Comparison of ENCODE assay signal across 8 cellular contexts in genomic region chr15:81939604-81940440, GRCh38.
DNase-seq lines count a peak whose midpoint lies in the region; ATAC-seq and TF ChIP-seq lines count a peak whose summit lies in the region.

No MANE protein-coding gene starts in this region.

- no peak overlapping the region for H3K9ac ChIP-seq in mesenchymal stem cell (ENCODE audit: low read length)

- no peak overlapping the region for H2AFZ ChIP-seq in mesenchymal stem cell (ENCODE audit: low read depth, low read length)

- WGBS in mesenchymal stem cell: 21% methylated on average over 4 of the region's 5 CpGs

- H3K18ac ChIP-seq in mesenchymal stem cell (ENCODE audit: low read depth in 1 of 2, low read length in 2 of 2): no peak overlapping the region

- H3K14ac ChIP-seq in mesenchymal stem cell (ENCODE audit: low read length in 2 of 2): no peak overlapping the region

- no peaks in the 10 kb centered on the region for H3K9me3 ChIP-seq in mesenchymal stem cell (ENCODE audit: control insufficient read depth, low read length)

- intact Hi-C loops in activated CD4-positive, alpha-beta memory T cell treated with anti-CD3 and anti-CD28 coated beads for 36 hours (cut with micrococcal nuclease): loop anchor here (1.0 kb wide), 1 partner anchor 460 kb away; no protein-coding TSS in a partner anchor
- intact Hi-C loops in posterior vena cava (cut with DNase I): no loop called here

- H3K4ac ChIP-seq in mesenchymal stem cell (ENCODE audit: low read depth in 1 of 2, low read length in 2 of 2): no peak overlapping the region

- no peaks in the 10 kb centered on the region for H3K4me1 Mint-ChIP-seq in activated CD4-positive, alpha-beta memory T cell treated with anti-CD3 and anti-CD28 coated beads for 36 hours (ENCODE audit: low read depth)
- H3K4me1 Mint-ChIP-seq in activated CD4-positive, alpha-beta memory T cell treated with anti-CD3 and anti-CD28 coated beads, Interleukin-2, amount 10 ng/mL, durations not matched to agents 7 days and 5 days: no peaks in the 10 kb centered on the region

- no peak overlapping the region for H2BK120ac ChIP-seq in mesenchymal stem cell (ENCODE audit: low read depth, low read length)

- CTCF ChIA-PET in activated CD4-positive, alpha-beta memory T cell treated with anti-CD3 and anti-CD28 coated beads for 36 hours (lab: Charles Lee): interaction anchor here (0.8 to 1.3 kb wide), 4 partner anchors 10 to 674 kb away, joined by 3 to 4 read pairs (median 3); no protein-coding TSS in a partner anchor
- CTCF ChIA-PET in activated CD4-positive, alpha-beta memory T cell treated with anti-CD3 and anti-CD28 coated beads, Interleukin-2, amount 10 ng/mL, durations not matched to agents 7 days and 5 days (lab: Charles Lee): interaction anchor here (0.6 to 0.9 kb wide), 2 partner anchors 540 to 542 kb away, joined by 3 read pairs; no protein-coding TSS in a partner anchor

- H3K27me3 Mint-ChIP-seq in activated CD4-positive, alpha-beta memory T cell treated with anti-CD3 and anti-CD28 coated beads for 36 hours: peaks cover 7% of the 10 kb centered on the region
- no peaks in the 10 kb centered on the region for H3K27me3 Mint-ChIP-seq in activated CD4-positive, alpha-beta memory T cell treated with anti-CD3 and anti-CD28 coated beads, Interleukin-2, amount 10 ng/mL, durations not matched to agents 7 days and 5 days

- H3K4me1 ChIP-seq in mesenchymal stem cell (ENCODE audit: control insufficient read depth, insufficient read depth, low read depth, low read length): peaks cover 3% of the 10 kb centered on the region

- no peak overlapping the region for H3K4me2 ChIP-seq in mesenchymal stem cell (ENCODE audit: low read length, poor library complexity, severe bottlenecking)

- no peak overlapping the region for H4K91ac ChIP-seq in mesenchymal stem cell (ENCODE audit: low read length)

- no peak overlapping the region for H3K4me3 Mint-ChIP-seq in activated CD4-positive, alpha-beta memory T cell treated with anti-CD3 and anti-CD28 coated beads for 36 hours
- no peak overlapping the region for H3K4me3 Mint-ChIP-seq in activated CD4-positive, alpha-beta memory T cell treated with anti-CD3 and anti-CD28 coated beads, Interleukin-2, amount 10 ng/mL, durations not matched to agents 7 days and 5 days

- peak; percentile 83 for TF ChIP-seq CTCF in LNCaP clone FGC (IDR thresholded peaks at IDR 0.05; ENCODE audit: control insufficient read depth, extremely low read depth, insufficient read depth)

- no peak overlapping the region for H3K23ac ChIP-seq in mesenchymal stem cell (ENCODE audit: low read length in 2 of 2)

- H3K36me3 ChIP-seq in mesenchymal stem cell (ENCODE audit: control insufficient read depth in 1 of 2, insufficient read depth in 2 of 2, low read depth in 1 of 2, low read length in 2 of 2): no peaks in the 10 kb centered on the region

- H3K79me1 ChIP-seq in mesenchymal stem cell (replicated peaks; ENCODE audit: low read length, poor library complexity, severe bottlenecking): no peaks in the 10 kb centered on the region

- H2BK12ac ChIP-seq in mesenchymal stem cell (ENCODE audit: low read length in 2 of 2): no peak overlapping the region

- peak; percentile 34 for DNase-seq in activated CD4-positive, alpha-beta memory T cell treated with anti-CD3 and anti-CD28 coated beads for 36 hours
- DNase-seq in activated CD4-positive, alpha-beta memory T cell treated with anti-CD3 and anti-CD28 coated beads, Interleukin-2, amount 10 ng/mL, durations not matched to agents 7 days and 5 days: no peak
- DNase-seq in LNCaP clone FGC (ENCODE audit: low read depth): peak; percentile 33
- DNase-seq in astrocyte of the hippocampus (ENCODE audit: low read depth, low spot score): peak; percentile 62
- peak; percentile 35 for DNase-seq in mesenchymal stem cell
- DNase-seq in posterior vena cava (ENCODE audit: low spot score): no peak
- DNase-seq in epidermal melanocyte (ENCODE audit: insufficient read length, low spot score): no peak

- H3K9me3 Mint-ChIP-seq in activated CD4-positive, alpha-beta memory T cell treated with anti-CD3 and anti-CD28 coated beads for 36 hours: peaks cover 9% of the 10 kb centered on the region
- H3K9me3 Mint-ChIP-seq in activated CD4-positive, alpha-beta memory T cell treated with anti-CD3 and anti-CD28 coated beads, Interleukin-2, amount 10 ng/mL, durations not matched to agents 7 days and 5 days: peaks cover 6% of the 10 kb centered on the region

- no peak overlapping the region for H2AK5ac ChIP-seq in mesenchymal stem cell (ENCODE audit: low read length, severe bottlenecking)

- H4K8ac ChIP-seq in mesenchymal stem cell (ENCODE audit: low read length): no peak overlapping the region

- no peak overlapping the region for H3K27ac ChIP-seq in mesenchymal stem cell (ENCODE audit: low read length, poor library complexity, severe bottlenecking)

- H2BK5ac ChIP-seq in mesenchymal stem cell (ENCODE audit: low read depth, low read length, poor library complexity, severe bottlenecking): no peak overlapping the region

- ATAC-seq in HG03039 (IDR thresholded peaks at IDR 0.05; ENCODE audit: unreplicated experiment): no peak

- no peaks in the 10 kb centered on the region for H3K36me3 Mint-ChIP-seq in activated CD4-positive, alpha-beta memory T cell treated with anti-CD3 and anti-CD28 coated beads for 36 hours
- no peaks in the 10 kb centered on the region for H3K36me3 Mint-ChIP-seq in activated CD4-positive, alpha-beta memory T cell treated with anti-CD3 and anti-CD28 coated beads, Interleukin-2, amount 10 ng/mL, durations not matched to agents 7 days and 5 days (ENCODE audit: low read depth)

- H3K27me3 ChIP-seq in mesenchymal stem cell (ENCODE audit: control insufficient read depth in 1 of 2, insufficient read depth in 1 of 2, low read length in 2 of 2): peaks cover 0 to 5% of the 10 kb centered on the region in 2 experiments

- POLR2A ChIA-PET in activated CD4-positive, alpha-beta memory T cell treated with anti-CD3 and anti-CD28 coated beads for 36 hours (lab: Charles Lee): no interaction called here
- POLR2A ChIA-PET in activated CD4-positive, alpha-beta memory T cell treated with anti-CD3 and anti-CD28 coated beads, Interleukin-2, amount 10 ng/mL, durations not matched to agents 7 days and 5 days (lab: Charles Lee): no interaction called here

- H3K4me3 ChIP-seq in LNCaP clone FGC (ENCODE audit: low read depth, low read length) (no peak overlapping the region), mesenchymal stem cell (ENCODE audit: insufficient read depth in 1 of 2, low read depth in 1 of 2, low read length in 2 of 2) (no peak overlapping the region)

- H2BK15ac ChIP-seq in mesenchymal stem cell (ENCODE audit: low read depth, poor library complexity, severe bottlenecking): no peak overlapping the region

- H3K27ac Mint-ChIP-seq in activated CD4-positive, alpha-beta memory T cell treated with anti-CD3 and anti-CD28 coated beads for 36 hours: no peak overlapping the region
- no peak overlapping the region for H3K27ac Mint-ChIP-seq in activated CD4-positive, alpha-beta memory T cell treated with anti-CD3 and anti-CD28 coated beads, Interleukin-2, amount 10 ng/mL, durations not matched to agents 7 days and 5 days

Comparison
In these comparisons a context has a peak if more than half of its experiments do, and no peak if none do; other contexts are left out.
1. DNase-seq: peak in activated CD4-positive, alpha-beta memory T cell treated with anti-CD3 and anti-CD28 coated beads for 36 hours (single experiment), LNCaP clone FGC (single experiment), astrocyte of the hippocampus (single experiment) and mesenchymal stem cell (single experiment); none in activated CD4-positive, alpha-beta memory T cell treated with anti-CD3 and anti-CD28 coated beads, Interleukin-2, amount 10 ng/mL, durations not matched to agents 7 days and 5 days (single experiment), posterior vena cava (single experiment) and epidermal melanocyte (single experiment).